In the genomic region with DNA sequence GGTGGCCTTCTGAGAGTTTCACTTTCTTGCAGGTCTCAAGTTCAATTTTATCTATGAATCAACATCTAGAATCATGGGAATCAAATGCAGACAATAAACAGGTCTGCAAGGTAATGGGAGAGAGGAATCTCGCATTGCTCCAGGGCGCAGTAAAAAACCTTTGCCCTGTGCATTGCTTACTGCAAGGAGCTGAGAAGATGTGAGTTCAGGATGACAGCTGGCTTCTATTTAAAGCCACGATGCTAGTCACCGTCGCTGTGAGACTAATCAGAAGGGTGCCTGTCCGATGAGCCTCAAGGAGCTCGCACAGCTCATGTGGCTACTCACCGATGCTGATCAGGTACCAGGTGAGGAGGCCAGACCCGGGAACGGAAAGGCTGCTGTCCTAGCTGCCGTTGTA, we compare ENCODE assay signal across 1 cellular context.
TF ChIP-seq lines count a peak whose summit lies in the region.

No MANE protein-coding gene starts in this region.

TF ChIP-seq in HepG2, 621 proteins besides CTCF, POLR2A, EP300 and RAD21:
- TF ChIP-seq RBM22 (optimal IDR thresholded peaks at IDR 0.05; ENCODE audit: low read length) (peak; percentile 48), GATAD2A (CRISPR knock-in tag; IDR thresholded peaks at IDR 0.05) (no peak)
